In the genomic region with DNA sequence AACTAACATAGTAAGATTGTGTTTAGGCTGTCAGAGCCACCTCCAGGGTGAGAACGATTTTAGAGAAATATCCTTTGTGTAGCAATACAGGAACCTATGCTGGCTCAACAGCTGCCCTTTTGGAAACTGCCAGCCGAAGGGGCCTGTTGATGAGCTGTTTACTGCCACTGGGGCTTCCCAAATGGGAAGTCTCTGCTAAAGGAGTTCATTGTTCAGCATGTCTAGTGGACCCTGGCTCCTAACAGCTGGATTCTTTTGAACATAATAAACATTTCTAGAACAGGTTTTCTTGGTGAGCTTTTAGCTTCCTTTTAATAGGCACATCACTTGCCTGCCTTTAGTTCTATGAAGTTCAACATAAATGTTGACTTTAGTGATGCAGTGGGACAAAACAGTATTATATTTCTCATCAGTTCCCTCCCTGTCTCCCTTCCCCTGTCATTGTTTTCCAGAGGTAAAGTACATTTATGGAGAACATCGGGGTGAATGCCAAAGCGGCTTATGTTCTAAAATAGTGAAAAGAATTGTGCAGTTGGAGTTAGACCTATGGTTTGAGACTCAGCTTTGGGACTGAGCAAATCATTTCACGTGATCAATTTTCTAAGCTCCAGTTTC, we compare ENCODE assay signal across 1 cellular context.
TF ChIP-seq lines count a peak whose summit lies in the region.

No MANE protein-coding gene starts in this region.

TF ChIP-seq in HepG2, 621 proteins besides CTCF, POLR2A, EP300 and RAD21 (continued from another document and continues in another):
- TF ChIP-seq, protein P1, sequence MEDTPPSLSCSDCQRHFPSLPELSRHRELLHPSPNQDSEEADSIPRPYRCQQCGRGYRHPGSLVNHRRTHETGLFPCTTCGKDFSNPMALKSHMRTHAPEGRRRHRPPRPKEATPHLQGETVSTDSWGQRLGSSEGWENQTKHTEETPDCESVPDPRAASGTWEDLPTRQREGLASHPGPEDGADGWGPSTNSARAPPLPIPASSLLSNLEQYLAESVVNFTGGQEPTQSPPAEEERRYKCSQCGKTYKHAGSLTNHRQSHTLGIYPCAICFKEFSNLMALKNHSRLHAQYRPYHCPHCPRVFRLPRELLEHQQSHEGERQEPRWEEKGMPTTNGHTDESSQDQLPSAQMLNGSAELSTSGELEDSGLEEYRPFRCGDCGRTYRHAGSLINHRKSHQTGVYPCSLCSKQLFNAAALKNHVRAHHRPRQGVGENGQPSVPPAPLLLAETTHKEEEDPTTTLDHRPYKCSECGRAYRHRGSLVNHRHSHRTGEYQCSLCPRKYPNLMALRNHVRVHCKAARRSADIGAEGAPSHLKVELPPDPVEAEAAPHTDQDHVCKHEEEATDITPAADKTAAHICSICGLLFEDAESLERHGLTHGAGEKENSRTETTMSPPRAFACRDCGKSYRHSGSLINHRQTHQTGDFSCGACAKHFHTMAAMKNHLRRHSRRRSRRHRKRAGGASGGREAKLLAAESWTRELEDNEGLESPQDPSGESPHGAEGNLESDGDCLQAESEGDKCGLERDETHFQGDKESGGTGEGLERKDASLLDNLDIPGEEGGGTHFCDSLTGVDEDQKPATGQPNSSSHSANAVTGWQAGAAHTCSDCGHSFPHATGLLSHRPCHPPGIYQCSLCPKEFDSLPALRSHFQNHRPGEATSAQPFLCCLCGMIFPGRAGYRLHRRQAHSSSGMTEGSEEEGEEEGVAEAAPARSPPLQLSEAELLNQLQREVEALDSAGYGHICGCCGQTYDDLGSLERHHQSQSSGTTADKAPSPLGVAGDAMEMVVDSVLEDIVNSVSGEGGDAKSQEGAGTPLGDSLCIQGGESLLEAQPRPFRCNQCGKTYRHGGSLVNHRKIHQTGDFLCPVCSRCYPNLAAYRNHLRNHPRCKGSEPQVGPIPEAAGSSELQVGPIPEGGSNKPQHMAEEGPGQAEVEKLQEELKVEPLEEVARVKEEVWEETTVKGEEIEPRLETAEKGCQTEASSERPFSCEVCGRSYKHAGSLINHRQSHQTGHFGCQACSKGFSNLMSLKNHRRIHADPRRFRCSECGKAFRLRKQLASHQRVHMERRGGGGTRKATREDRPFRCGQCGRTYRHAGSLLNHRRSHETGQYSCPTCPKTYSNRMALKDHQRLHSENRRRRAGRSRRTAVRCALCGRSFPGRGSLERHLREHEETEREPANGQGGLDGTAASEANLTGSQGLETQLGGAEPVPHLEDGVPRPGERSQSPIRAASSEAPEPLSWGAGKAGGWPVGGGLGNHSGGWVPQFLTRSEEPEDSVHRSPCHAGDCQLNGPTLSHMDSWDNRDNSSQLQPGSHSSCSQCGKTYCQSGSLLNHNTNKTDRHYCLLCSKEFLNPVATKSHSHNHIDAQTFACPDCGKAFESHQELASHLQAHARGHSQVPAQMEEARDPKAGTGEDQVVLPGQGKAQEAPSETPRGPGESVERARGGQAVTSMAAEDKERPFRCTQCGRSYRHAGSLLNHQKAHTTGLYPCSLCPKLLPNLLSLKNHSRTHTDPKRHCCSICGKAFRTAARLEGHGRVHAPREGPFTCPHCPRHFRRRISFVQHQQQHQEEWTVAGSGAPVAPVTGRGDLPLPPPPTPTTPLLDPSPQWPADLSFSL (CRISPR knock-in tag; IDR thresholded peaks at IDR 0.05) = no peak
- TF ChIP-seq ZNF589 (CRISPR knock-in tag; conservative IDR thresholded peaks at IDR 0.05) (no peak), THAP8 (CRISPR knock-in tag; IDR thresholded peaks at IDR 0.05; ENCODE audit: borderline replicate concordance) (no peak), U2AF1 (optimal IDR thresholded peaks at IDR 0.05; ENCODE audit: low read depth, low read length) (no peak), ZNF562 (CRISPR knock-in tag; IDR thresholded peaks at IDR 0.05; ENCODE audit: borderline replicate concordance) (no peak), MBNL3 (CRISPR knock-in tag; conservative IDR thresholded peaks at IDR 0.05) (no peak), ASH2L (IDR thresholded peaks at IDR 0.05; ENCODE audit: insufficient read length, low read depth, low read length) (peak; percentile 8), ZNF550 (CRISPR knock-in tag; IDR thresholded peaks at IDR 0.05; ENCODE audit: borderline replicate concordance) (no peak), NFKBIZ (CRISPR knock-in tag; IDR thresholded peaks at IDR 0.05) (no peak), DBP (CRISPR knock-in tag; IDR thresholded peaks at IDR 0.05; ENCODE audit: not compliant biosample characterization) (no peak), FOXP1 (IDR thresholded peaks at IDR 0.05) (no peak), FOXP1 (CRISPR knock-in tag; IDR thresholded peaks at IDR 0.05) (peak; percentile 80; the same call in 1 of the 2 replicates), ZNF205 (CRISPR knock-in tag; IDR thresholded peaks at IDR 0.05) (no peak), EED (CRISPR knock-in tag; IDR thresholded peaks at IDR 0.05) (no peak), MEIS2 (CRISPR knock-in tag; IDR thresholded peaks at IDR 0.05) (peak; percentile 60; the same call in 1 of the 2 replicates), AGO1 (IDR thresholded peaks at IDR 0.05; ENCODE audit: low read depth, low read length, poor library complexity, severe bottlenecking) (no peak), RFX1 (IDR thresholded peaks at IDR 0.05) (no peak), ZBTB21 (CRISPR knock-in tag; IDR thresholded peaks at IDR 0.05) (no peak), CEBPG (CRISPR knock-in tag; IDR thresholded peaks at IDR 0.05) (peak; percentile 59; the same call in 1 of the 2 replicates), AGO2 (optimal IDR thresholded peaks at IDR 0.05; ENCODE audit: low read depth, low read length) (no peak), SKI (IDR thresholded peaks at IDR 0.05; ENCODE audit: partially characterized antibody) (no peak), SRSF1 (optimal IDR thresholded peaks at IDR 0.05; ENCODE audit: low read depth, low read length) (no peak), CSRNP2 (CRISPR knock-in tag; conservative IDR thresholded peaks at IDR 0.05; ENCODE audit: low read depth) (no peak), NFRKB (IDR thresholded peaks at IDR 0.05) (no peak), PHF21A (CRISPR knock-in tag; IDR thresholded peaks at IDR 0.05) (peak; percentile 52; the same call in 1 of the 2 replicates), ZNF101 (CRISPR knock-in tag; IDR thresholded peaks at IDR 0.05; ENCODE audit: borderline replicate concordance, low read depth) (no peak), ZNF563 (CRISPR knock-in tag; IDR thresholded peaks at IDR 0.05) (no peak), DDIT3 (CRISPR knock-in tag; IDR thresholded peaks at IDR 0.05) (no peak), REPIN1 (CRISPR knock-in tag; IDR thresholded peaks at IDR 0.05; ENCODE audit: borderline replicate concordance, low read depth) (no peak), ZNF652 (CRISPR knock-in tag; IDR thresholded peaks at IDR 0.05; ENCODE audit: borderline replicate concordance, low read depth) (no peak), MED1 (CRISPR knock-in tag; IDR thresholded peaks at IDR 0.05) (peak; percentile 28; the same call in 1 of the 2 replicates), TCF7 (IDR thresholded peaks at IDR 0.05; ENCODE audit: low read depth) (peak; percentile 36; the same call in 1 of the 2 replicates), NFYC (CRISPR knock-in tag; IDR thresholded peaks at IDR 0.05) (no peak), NR2F1 (CRISPR knock-in tag; IDR thresholded peaks at IDR 0.05) (no peak), ZFP36L1 (CRISPR knock-in tag; IDR thresholded peaks at IDR 0.05) (no peak)
- TF ChIP-seq, protein P2, sequence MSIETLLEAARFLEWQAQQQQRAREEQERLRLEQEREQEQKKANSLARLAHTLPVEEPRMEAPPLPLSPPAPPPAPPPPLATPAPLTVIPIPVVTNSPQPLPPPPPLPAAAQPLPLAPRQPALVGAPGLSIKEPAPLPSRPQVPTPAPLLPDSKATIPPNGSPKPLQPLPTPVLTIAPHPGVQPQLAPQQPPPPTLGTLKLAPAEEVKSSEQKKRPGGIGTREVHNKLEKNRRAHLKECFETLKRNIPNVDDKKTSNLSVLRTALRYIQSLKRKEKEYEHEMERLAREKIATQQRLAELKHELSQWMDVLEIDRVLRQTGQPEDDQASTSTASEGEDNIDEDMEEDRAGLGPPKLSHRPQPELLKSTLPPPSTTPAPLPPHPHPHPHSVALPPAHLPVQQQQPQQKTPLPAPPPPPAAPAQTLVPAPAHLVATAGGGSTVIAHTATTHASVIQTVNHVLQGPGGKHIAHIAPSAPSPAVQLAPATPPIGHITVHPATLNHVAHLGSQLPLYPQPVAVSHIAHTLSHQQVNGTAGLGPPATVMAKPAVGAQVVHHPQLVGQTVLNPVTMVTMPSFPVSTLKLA (IDR thresholded peaks at IDR 0.05) = no peak
- TF ChIP-seq, protein P3, sequence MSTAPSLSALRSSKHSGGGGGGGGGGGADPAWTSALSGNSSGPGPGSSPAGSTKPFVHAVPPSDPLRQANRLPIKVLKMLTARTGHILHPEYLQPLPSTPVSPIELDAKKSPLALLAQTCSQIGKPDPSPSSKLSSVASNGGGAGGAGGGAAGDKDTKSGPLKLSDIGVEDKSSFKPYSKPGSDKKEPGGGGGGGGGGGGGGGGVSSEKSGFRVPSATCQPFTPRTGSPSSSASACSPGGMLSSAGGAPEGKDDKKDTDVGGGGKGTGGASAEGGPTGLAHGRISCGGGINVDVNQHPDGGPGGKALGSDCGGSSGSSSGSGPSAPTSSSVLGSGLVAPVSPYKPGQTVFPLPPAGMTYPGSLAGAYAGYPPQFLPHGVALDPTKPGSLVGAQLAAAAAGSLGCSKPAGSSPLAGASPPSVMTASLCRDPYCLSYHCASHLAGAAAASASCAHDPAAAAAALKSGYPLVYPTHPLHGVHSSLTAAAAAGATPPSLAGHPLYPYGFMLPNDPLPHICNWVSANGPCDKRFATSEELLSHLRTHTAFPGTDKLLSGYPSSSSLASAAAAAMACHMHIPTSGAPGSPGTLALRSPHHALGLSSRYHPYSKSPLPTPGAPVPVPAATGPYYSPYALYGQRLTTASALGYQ (CRISPR knock-in tag; IDR thresholded peaks at IDR 0.05) = peak; percentile 48; the same call in 1 of the 2 replicates
- TF ChIP-seq, protein P4, sequence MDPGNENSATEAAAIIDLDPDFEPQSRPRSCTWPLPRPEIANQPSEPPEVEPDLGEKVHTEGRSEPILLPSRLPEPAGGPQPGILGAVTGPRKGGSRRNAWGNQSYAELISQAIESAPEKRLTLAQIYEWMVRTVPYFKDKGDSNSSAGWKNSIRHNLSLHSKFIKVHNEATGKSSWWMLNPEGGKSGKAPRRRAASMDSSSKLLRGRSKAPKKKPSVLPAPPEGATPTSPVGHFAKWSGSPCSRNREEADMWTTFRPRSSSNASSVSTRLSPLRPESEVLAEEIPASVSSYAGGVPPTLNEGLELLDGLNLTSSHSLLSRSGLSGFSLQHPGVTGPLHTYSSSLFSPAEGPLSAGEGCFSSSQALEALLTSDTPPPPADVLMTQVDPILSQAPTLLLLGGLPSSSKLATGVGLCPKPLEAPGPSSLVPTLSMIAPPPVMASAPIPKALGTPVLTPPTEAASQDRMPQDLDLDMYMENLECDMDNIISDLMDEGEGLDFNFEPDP (CRISPR knock-in tag; conservative IDR thresholded peaks at IDR 0.05) = no peak
- TF ChIP-seq, protein P5, sequence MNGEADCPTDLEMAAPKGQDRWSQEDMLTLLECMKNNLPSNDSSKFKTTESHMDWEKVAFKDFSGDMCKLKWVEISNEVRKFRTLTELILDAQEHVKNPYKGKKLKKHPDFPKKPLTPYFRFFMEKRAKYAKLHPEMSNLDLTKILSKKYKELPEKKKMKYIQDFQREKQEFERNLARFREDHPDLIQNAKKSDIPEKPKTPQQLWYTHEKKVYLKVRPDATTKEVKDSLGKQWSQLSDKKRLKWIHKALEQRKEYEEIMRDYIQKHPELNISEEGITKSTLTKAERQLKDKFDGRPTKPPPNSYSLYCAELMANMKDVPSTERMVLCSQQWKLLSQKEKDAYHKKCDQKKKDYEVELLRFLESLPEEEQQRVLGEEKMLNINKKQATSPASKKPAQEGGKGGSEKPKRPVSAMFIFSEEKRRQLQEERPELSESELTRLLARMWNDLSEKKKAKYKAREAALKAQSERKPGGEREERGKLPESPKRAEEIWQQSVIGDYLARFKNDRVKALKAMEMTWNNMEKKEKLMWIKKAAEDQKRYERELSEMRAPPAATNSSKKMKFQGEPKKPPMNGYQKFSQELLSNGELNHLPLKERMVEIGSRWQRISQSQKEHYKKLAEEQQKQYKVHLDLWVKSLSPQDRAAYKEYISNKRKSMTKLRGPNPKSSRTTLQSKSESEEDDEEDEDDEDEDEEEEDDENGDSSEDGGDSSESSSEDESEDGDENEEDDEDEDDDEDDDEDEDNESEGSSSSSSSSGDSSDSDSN (CRISPR knock-in tag; IDR thresholded peaks at IDR 0.05) = no peak
- TF ChIP-seq, protein P6, sequence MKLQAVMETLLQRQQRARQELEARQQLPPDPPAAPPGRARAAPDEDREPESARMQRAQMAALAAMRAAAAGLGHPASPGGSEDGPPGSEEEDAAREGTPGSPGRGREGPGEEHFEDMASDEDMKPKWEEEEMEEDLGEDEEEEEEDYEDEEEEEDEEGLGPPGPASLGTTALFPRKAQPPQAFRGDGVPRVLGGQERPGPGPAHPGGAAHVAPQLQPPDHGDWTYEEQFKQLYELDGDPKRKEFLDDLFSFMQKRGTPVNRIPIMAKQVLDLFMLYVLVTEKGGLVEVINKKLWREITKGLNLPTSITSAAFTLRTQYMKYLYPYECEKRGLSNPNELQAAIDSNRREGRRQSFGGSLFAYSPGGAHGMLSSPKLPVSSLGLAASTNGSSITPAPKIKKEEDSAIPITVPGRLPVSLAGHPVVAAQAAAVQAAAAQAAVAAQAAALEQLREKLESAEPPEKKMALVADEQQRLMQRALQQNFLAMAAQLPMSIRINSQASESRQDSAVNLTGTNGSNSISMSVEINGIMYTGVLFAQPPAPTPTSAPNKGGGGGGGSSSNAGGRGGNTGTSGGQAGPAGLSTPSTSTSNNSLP (IDR thresholded peaks at IDR 0.05; ENCODE audit: low read depth, low read length) = no peak
